In genomic region chr10:12896251-12896650, GRCh38 we compare ENCODE assay signal across 9 cellular contexts.
"Had no signal": no experiment of that assay in that cellular context is flagged by ENCODE, and none has a peak within 500 bp of the region (broad histone marks: within the 10 kb centered on the region; RNA-seq: fewer than 3 reads in every experiment).

No MANE protein-coding gene starts in this region.

- H3K4me3 ChIP-seq: GM23248, GM23338, HAP-1 had no signal

- H3K4me2 ChIP-seq: GM23338 had no signal

- H3K9me3 ChIP-seq: HAP-1 had no signal

- H3K27ac Mint-ChIP-seq: GM23338, HFFc6 had no signal

- H3K4me3 Mint-ChIP-seq: GM23338, H9, HFFc6 had no signal

- H3K36me3 ChIP-seq: HAP-1 had no signal

- H3K27ac ChIP-seq: GM23248 had no signal

- H3K4me1 ChIP-seq: HAP-1 had no signal

- ATAC-seq: GM23338, HCT116 had no signal

- H2AFZ ChIP-seq: GM23248, GM23338 had no signal

- DNase-seq: GM23248, GOT3, H7, H9, HCEC 1CT, HFFc6 had no signal

- H3K9ac ChIP-seq: GM23248 had no signal
